9 cellular contexts compared by ENCODE assay signal in the genomic region with DNA sequence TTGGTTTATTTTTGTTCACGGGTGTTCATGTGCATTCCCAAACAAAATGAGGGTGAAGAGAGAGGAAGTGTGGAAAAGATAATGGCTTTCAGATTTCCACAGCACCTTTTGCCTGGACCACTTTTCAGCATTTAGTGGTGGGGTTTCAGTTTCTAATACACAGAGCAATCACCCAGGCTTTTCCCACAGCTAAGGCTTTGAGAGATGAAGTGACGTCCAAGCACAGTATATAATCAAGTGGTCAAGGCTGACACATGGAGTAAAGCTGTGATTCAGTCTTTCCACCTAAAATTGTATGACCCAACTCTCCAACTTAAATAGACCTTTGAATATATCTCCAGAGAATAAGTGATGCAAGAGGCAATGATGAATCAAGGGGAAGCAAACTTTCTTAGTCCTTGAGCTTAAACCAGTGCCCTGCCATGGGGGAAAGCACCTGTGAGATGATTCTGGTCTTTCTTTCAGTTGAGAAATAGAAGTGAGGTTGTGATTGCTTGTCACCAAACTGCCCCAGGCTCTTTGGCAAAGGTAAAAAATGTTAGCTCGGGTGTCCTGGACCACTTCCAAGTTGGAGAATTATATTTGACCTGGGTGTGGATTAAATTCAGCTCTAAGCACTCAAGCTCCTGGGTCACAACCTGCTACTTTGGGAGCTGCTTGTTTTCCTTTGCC. TPM values are rescaled to one million over a fixed set of nuclear protein-coding genes. Genes with fewer than 3 reads are reported as not detected.
A peak's percentile ranks its signal among the peaks of the same experiment; 100 is the strongest.
DNase-seq lines count a peak whose midpoint lies in the region; ATAC-seq and TF ChIP-seq lines count a peak whose summit lies in the region.
"Had no signal": no experiment of that assay in that cellular context is flagged by ENCODE, and none has a peak within 500 bp of the region (broad histone marks: within the 10 kb centered on the region; RNA-seq: fewer than 3 reads in every experiment).

No MANE protein-coding gene starts in this region.

- H3K36me3 ChIP-seq in right atrium auricular region (no peaks in the 10 kb centered on the region), uterus (no peaks in the 10 kb centered on the region)

- TF ChIP-seq CTCF in right atrium auricular region (IDR thresholded peaks at IDR 0.05): no peak
- TF ChIP-seq CTCF in epithelial cell of proximal tubule (conservative IDR thresholded peaks at IDR 0.05; ENCODE audit: low read depth, low read length): no peak
- no peak for TF ChIP-seq CTCF in uterus (IDR thresholded peaks at IDR 0.05)

- DNase-seq in right atrium auricular region (ENCODE audit: low spot score) (no peak), left ventricle myocardium superior (no peak), NCI-H446 (lab: John Stamatoyannopoulos, UW) (peak; percentile 82 to 92), epithelial cell of proximal tubule (ENCODE audit: low read depth) (peak; percentile 48), uterus (no peak), DMS53 (lab: John Stamatoyannopoulos, UW) (no peak)
- no peak for DNase-seq in naive thymus-derived CD8-positive, alpha-beta T cell
- no peak for DNase-seq in activated CD4-positive, alpha-beta T cell treated with anti-CD3 and anti-CD28 coated beads, Interleukin-2, amount 10 ng/mL, durations not matched to agents 7 days and 5 days
- DNase-seq: stimulated activated CD4-positive, alpha-beta T cell treated with anti-CD3 and anti-CD28 coated beads, Interleukin-12 subunit alpha, Interleukin-12 subunit beta, amount 100 ng/mL, for 4 hours had no signal

- peaks cover 0 to 25% of the 10 kb centered on the region in 2 donors for H3K4me1 ChIP-seq in right atrium auricular region
- no peaks in the 10 kb centered on the region for H3K4me1 ChIP-seq in uterus

- no peak overlapping the region for H3K4me3 Mint-ChIP-seq in naive thymus-derived CD8-positive, alpha-beta T cell
- H3K4me3 Mint-ChIP-seq in activated CD4-positive, alpha-beta T cell treated with anti-CD3 and anti-CD28 coated beads, Interleukin-2, amount 10 ng/mL, durations not matched to agents 7 days and 5 days: no peak overlapping the region

- H3K4me1 Mint-ChIP-seq in naive thymus-derived CD8-positive, alpha-beta T cell: peaks cover 14 to 33% (median 27%) of the 10 kb centered on the region in 4 donors
- H3K4me1 Mint-ChIP-seq in activated CD4-positive, alpha-beta T cell treated with anti-CD3 and anti-CD28 coated beads, Interleukin-2, amount 10 ng/mL, durations not matched to agents 7 days and 5 days: peaks cover 25% of the 10 kb centered on the region

- CTCF ChIA-PET in activated CD4-positive, alpha-beta T cell treated with anti-CD3 and anti-CD28 coated beads, Interleukin-2, amount 10 ng/mL, durations not matched to agents 7 days and 5 days (lab: Charles Lee): interaction anchor here (0.9 to 1.4 kb wide), 4 partner anchors 11 to 88 kb away, joined by 3 to 6 read pairs (median 4); no protein-coding TSS in a partner anchor

- H3K4me3 ChIP-seq in right atrium auricular region: no peak overlapping the region
- H3K4me3 ChIP-seq in epithelial cell of proximal tubule (ENCODE audit: low read depth, low read length): no peak overlapping the region
- no peak overlapping the region for H3K4me3 ChIP-seq in uterus

- H3K9me3 Mint-ChIP-seq in naive thymus-derived CD8-positive, alpha-beta T cell: no peaks in the 10 kb centered on the region
- H3K9me3 Mint-ChIP-seq in activated CD4-positive, alpha-beta T cell treated with anti-CD3 and anti-CD28 coated beads, Interleukin-2, amount 10 ng/mL, durations not matched to agents 7 days and 5 days: no peaks in the 10 kb centered on the region

- peaks cover 29 to 81% (median 33%) of the 10 kb centered on the region in 5 donors for H3K27me3 Mint-ChIP-seq in naive thymus-derived CD8-positive, alpha-beta T cell
- H3K27me3 Mint-ChIP-seq in activated CD4-positive, alpha-beta T cell treated with anti-CD3 and anti-CD28 coated beads, Interleukin-2, amount 10 ng/mL, durations not matched to agents 7 days and 5 days: peaks cover 59% of the 10 kb centered on the region

- H3K27ac Mint-ChIP-seq in naive thymus-derived CD8-positive, alpha-beta T cell: no peak overlapping the region
- no peak overlapping the region for H3K27ac Mint-ChIP-seq in activated CD4-positive, alpha-beta T cell treated with anti-CD3 and anti-CD28 coated beads, Interleukin-2, amount 10 ng/mL, durations not matched to agents 7 days and 5 days

- no peaks in the 10 kb centered on the region for H3K36me3 Mint-ChIP-seq in naive thymus-derived CD8-positive, alpha-beta T cell
- no peaks in the 10 kb centered on the region for H3K36me3 Mint-ChIP-seq in activated CD4-positive, alpha-beta T cell treated with anti-CD3 and anti-CD28 coated beads, Interleukin-2, amount 10 ng/mL, durations not matched to agents 7 days and 5 days (ENCODE audit: low read depth)

- ATAC-seq in left ventricle myocardium superior: no peak
- no peak for ATAC-seq in naive thymus-derived CD8-positive, alpha-beta T cell

- POLR2A ChIA-PET in naive thymus-derived CD8-positive, alpha-beta T cell (lab: Charles Lee): no interaction called here
- POLR2A ChIA-PET in activated CD4-positive, alpha-beta T cell treated with anti-CD3 and anti-CD28 coated beads, Interleukin-2, amount 10 ng/mL, durations not matched to agents 7 days and 5 days (lab: Charles Lee): no interaction called here

- intact Hi-C loops in left ventricle myocardium superior (cut with micrococcal nuclease): loop anchor here (5.0 kb wide), 1 partner anchor 43 kb away; a partner anchor contains a TSS
- intact Hi-C loops in uterus (cut with DNase I; ENCODE audit: low total_unique reads): no loop called here

- H3K27ac ChIP-seq in right atrium auricular region: peak overlapping the region; percentile 95 to 96
- peak overlapping the region; percentile 36 to 43 for H3K27ac ChIP-seq in uterus

- H3K27me3 ChIP-seq in right atrium auricular region: no peaks in the 10 kb centered on the region
- H3K27me3 ChIP-seq in uterus: no peaks in the 10 kb centered on the region

- H3K9me3 ChIP-seq in right atrium auricular region (no peaks in the 10 kb centered on the region), uterus (no peaks in the 10 kb centered on the region)

- TF ChIP-seq POLR2A in uterus (IDR thresholded peaks at IDR 0.05): no peak

RNA-seq across cellular contexts. Expression of a gene that starts 2.4 kb away (rescaled TPM):
- total RNA-seq in right atrium auricular region: 10 to 100 TPM; 24.3 to 35.3 TPM
- total RNA-seq in left ventricle myocardium superior: 26.2 TPM
- 3.3 and 6.1 TPM in 2 replicates for total RNA-seq in epithelial cell of proximal tubule
- total RNA-seq in uterus: 10 to 100 TPM; 23.5 to 83.7 (median 38.3) TPM
- total RNA-seq in naive thymus-derived CD8-positive, alpha-beta T cell: under 1 TPM; 0.41 to 0.52 TPM
- 1 to 10 TPM in 1 of 3 donors, under 1 TPM in 2; 0.82 to 1.4 (median 0.98) TPM for polyA plus RNA-seq in naive thymus-derived CD8-positive, alpha-beta T cell
- total RNA-seq in activated CD4-positive, alpha-beta T cell treated with anti-CD3 and anti-CD28 coated beads, Interleukin-2, amount 10 ng/mL, durations not matched to agents 7 days and 5 days: 1 to 10 TPM; 3.5 to 3.9 TPM

RNA-seq across cellular contexts. Expression of a gene that starts 40.1 kb away (rescaled TPM):
- total RNA-seq in right atrium auricular region (1 to 10 TPM; 2.0 to 2.3 TPM), left ventricle myocardium superior (0.72 TPM), epithelial cell of proximal tubule (71.6 and 117 TPM in 2 replicates), uterus (10 to 100 TPM in 3 of 4 donors, 1 to 10 TPM in 1; 4.1 to 62.8 (median 29.1) TPM)
- not detected for total RNA-seq in naive thymus-derived CD8-positive, alpha-beta T cell
- not detected for polyA plus RNA-seq in naive thymus-derived CD8-positive, alpha-beta T cell
- total RNA-seq in activated CD4-positive, alpha-beta T cell treated with anti-CD3 and anti-CD28 coated beads, Interleukin-2, amount 10 ng/mL, durations not matched to agents 7 days and 5 days: not detected

RNA-seq across cellular contexts. Expression of a gene that starts 41.5 kb away (rescaled TPM):
- total RNA-seq in right atrium auricular region (not detected), left ventricle myocardium superior (not detected), epithelial cell of proximal tubule (not detected in 2 replicates), uterus (not detected)
- not detected for total RNA-seq in naive thymus-derived CD8-positive, alpha-beta T cell
- polyA plus RNA-seq in naive thymus-derived CD8-positive, alpha-beta T cell: not detected
- not detected for total RNA-seq in activated CD4-positive, alpha-beta T cell treated with anti-CD3 and anti-CD28 coated beads, Interleukin-2, amount 10 ng/mL, durations not matched to agents 7 days and 5 days

Comparison
In these comparisons a context has a peak if more than half of its experiments do, and no peak if none do; other contexts are left out.
1. DNase-seq: peak in NCI-H446 (2 of 2) and epithelial cell of proximal tubule (single experiment); none in right atrium auricular region (single experiment), left ventricle myocardium superior (single experiment), uterus (0 of 2), naive thymus-derived CD8-positive, alpha-beta T cell (0 of 10), DMS53 (single experiment) and activated CD4-positive, alpha-beta T cell treated with anti-CD3 and anti-CD28 coated beads, Interleukin-2, amount 10 ng/mL, durations not matched to agents 7 days and 5 days (single experiment).